8 cellular contexts compared by ENCODE assay signal in the genomic region with DNA sequence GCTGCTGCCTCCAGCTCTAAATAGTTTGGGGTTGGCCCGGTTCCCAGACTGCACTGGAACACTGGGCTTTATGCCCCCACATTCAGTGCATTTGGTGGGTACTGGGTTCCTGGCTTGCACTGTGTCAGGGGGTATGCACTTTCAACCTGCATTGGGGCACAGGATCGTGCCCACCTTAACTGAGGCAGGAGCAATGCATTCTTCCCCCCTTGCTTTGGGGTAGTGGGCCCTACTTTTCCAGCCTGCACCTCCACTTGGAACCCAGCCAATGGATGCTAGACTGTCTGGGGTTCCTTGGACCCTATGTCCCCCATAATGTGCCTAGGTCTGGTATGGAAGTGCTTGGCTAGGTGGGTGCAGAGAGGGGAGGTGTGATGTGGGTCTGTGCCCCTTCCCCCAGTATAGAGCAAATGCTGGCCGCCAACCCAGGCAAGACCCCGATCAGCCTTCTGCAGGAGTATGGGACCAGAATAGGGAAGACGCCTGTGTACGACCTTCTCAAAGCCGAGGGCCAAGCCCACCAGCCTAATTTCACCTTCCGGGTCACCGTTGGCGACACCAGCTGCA. TPM values are rescaled to one million over a fixed set of nuclear protein-coding genes. Genes with fewer than 3 reads are reported as not detected.
DNase-seq lines count a peak whose midpoint lies in the region; ATAC-seq and TF ChIP-seq lines count a peak whose summit lies in the region.

No MANE protein-coding gene starts in this region.

- no peaks in the 10 kb centered on the region for H3K27me3 Mint-ChIP-seq in T-cell

- H3K4me3 Mint-ChIP-seq in T-cell, result peak overlapping the region; percentile 85 to 97 (median 94)

- peaks cover 14% of the 10 kb centered on the region for H3K36me3 Mint-ChIP-seq in T-cell

- H3K4me1 Mint-ChIP-seq in T-cell, result peaks cover 36 to 48% (median 40%) of the 10 kb centered on the region in 3 donors

- H3K27ac Mint-ChIP-seq in T-cell, result peak overlapping the region; percentile 99

- DNase-seq in T-cell (no peak), fibroblast of pulmonary artery (ENCODE audit: low read depth) (no peak), skeletal muscle cell (ENCODE audit: low read depth) (no peak), NCI-H774 (lab: John Stamatoyannopoulos, UW) (no peak), NCI-H526 (lab: John Stamatoyannopoulos, UW) (no peak), NCI-H2227 treated with DMSO at 0.1 percent for 48 hours (lab: John Stamatoyannopoulos, UW) (no peak)

- ATAC-seq in T-cell (replicated peaks in 1 of 4) (no peak), GM18858 (IDR thresholded peaks at IDR 0.05; ENCODE audit: unreplicated experiment) (no peak)

- TF ChIP-seq POLR2A in GM19099 (IDR thresholded peaks at IDR 0.05; ENCODE audit: extremely low read depth, insufficient read length, low read depth), result peak; percentile 15

- no peaks in the 10 kb centered on the region for H3K9me3 Mint-ChIP-seq in T-cell

- CTCF ChIA-PET in T-cell (lab: Charles Lee), result interaction anchor here in 1 of 2 donors (0.9 to 2.0 kb wide), 14 partner anchors 8 to 496 kb away, joined by 3 to 17 read pairs (median 4); a partner anchor contains a TSS

- POLR2A ChIA-PET in T-cell (lab: Charles Lee), result interaction anchor here (0.6 to 1.8 kb wide), 6 partner anchors 10 to 181 kb away, joined by 3 to 8 read pairs (median 6); a partner anchor contains a TSS

- H3K4me3 ChIP-seq in fibroblast of pulmonary artery (replicated peaks; ENCODE audit: low read depth, low read length), result peak overlapping the region; percentile 66
- peak overlapping the region; percentile 77 for H3K4me3 ChIP-seq in skeletal muscle cell (ENCODE audit: low read depth, low read length)

- no peak for TF ChIP-seq CTCF in fibroblast of pulmonary artery (IDR thresholded peaks at IDR 0.05; ENCODE audit: low read length, missing control alignments)

RNA-seq across cellular contexts. Expression of a gene that starts 0.6 kb away (rescaled TPM):
- 10 to 100 TPM; 31.4 to 44.7 (median 39.1) TPM for total RNA-seq in T-cell

RNA-seq across cellular contexts. Expression of a gene that starts 2.4 kb away (rescaled TPM):
- total RNA-seq in T-cell, result 10 to 100 TPM; 21.4 to 29.9 (median 25.9) TPM

RNA-seq across cellular contexts. Expression of a gene that starts 5.6 kb away (rescaled TPM):
- total RNA-seq in T-cell, result not detected

RNA-seq across cellular contexts. Expression of a gene that starts 49.8 kb away (rescaled TPM):
- total RNA-seq in T-cell, result 1,000 to 10,000 TPM in 2 of 5 donors, 100 to 1,000 TPM in 3; 707 to 1,066 (median 764) TPM
